9 cellular contexts compared by ENCODE assay signal in the genomic region with DNA sequence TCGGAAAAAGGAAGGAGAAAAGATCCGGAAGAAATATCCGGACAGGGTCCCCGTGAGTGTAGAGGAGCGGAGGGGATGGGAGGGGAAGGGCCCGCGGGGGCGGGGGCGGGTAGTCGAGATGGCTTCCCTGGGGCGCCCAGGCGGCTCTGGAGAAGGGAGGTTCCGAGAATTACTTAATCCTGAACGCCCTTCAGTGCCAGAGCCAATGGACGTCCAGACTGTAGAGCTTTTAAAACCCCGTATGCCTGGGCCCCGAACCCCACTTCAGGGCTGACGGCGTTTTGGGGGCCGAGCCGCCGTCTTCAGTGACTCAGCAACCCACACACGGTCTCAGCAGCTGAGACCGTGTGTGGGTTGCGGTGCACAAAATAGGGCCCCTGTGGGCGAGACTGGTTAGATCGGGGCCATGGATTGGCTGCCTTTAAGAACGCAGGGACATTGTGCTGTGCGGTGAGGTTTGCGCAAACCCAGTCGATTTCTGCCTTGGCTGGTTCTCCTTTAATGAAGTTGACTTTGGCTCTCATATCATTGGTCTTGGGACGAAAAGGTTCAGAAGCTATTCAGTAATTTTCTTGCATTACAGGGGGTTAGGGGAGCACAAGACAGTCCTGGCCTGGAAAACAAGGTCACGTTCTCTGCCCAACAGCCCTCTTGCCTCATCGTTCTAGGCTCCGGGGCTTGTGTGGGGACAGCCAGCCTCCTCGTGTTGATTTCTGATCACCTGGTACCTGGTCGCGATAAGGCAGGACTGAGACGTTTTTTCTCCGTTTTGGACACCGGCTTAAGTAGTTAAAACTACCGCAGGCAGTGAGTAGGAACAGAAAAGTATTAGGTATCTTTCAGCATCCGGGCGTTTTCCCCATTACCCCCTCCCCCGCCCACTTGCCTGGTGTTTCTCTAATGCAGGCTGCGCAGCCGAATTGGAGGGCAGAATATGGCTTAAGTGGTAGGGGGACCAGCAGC. TPM values are rescaled to one million over a fixed set of nuclear protein-coding genes. Genes with fewer than 3 reads are reported as not detected.
DNase-seq lines count a peak whose midpoint lies in the region; ATAC-seq lines count a peak whose summit lies in the region.
"Had no signal": no experiment of that assay in that cellular context is flagged by ENCODE, and none has a peak within 500 bp of the region (broad histone marks: within the 10 kb centered on the region; RNA-seq: fewer than 3 reads in every experiment).

No MANE protein-coding gene starts in this region.

- peaks cover 32% of the 10 kb centered on the region for H3K4me1 ChIP-seq in CD4-positive, alpha-beta memory T cell (ENCODE audit: insufficient read depth, low read length)
- H3K4me1 ChIP-seq in urinary bladder (ENCODE audit: insufficient read depth), result no peaks in the 10 kb centered on the region

- H3K4me3 Mint-ChIP-seq in CD4-positive, alpha-beta memory T cell, result peak overlapping the region; percentile 88 to 98 (median 94)

- H3K4me3 ChIP-seq in CD4-positive, alpha-beta memory T cell (ENCODE audit: low read length in 2 of 2), result peak overlapping the region; percentile 57 to 69
- H3K4me3 ChIP-seq in urinary bladder (ENCODE audit: low read depth, low read length), result peak overlapping the region; percentile 55

- no peaks in the 10 kb centered on the region for H3K9me3 ChIP-seq in CD4-positive, alpha-beta memory T cell (ENCODE audit: control insufficient read depth in 1 of 2, low read length in 2 of 2)

- intact Hi-C loops in CD4-positive, alpha-beta memory T cell (cut with micrococcal nuclease), result loop anchor here (2.0 to 10.0 kb wide), 6 partner anchors 61 to 1969 kb away; partner anchors contain the start of gene CLEC2B

- CTCF ChIA-PET in CD4-positive, alpha-beta memory T cell (lab: Charles Lee; ENCODE audit: partially characterized antibody), result interaction anchor here (0.8 to 1.7 kb wide), 6 partner anchors 18 to 152 kb away, joined by 3 to 6 read pairs (median 3); no protein-coding TSS in a partner anchor

- H3K27ac Mint-ChIP-seq in CD4-positive, alpha-beta memory T cell, result peak overlapping the region; percentile 92 to 99 (median 96)

- DNase-seq in CD4-positive, alpha-beta memory T cell, result peak; percentile 75 to 91 (median 79)
- DNase-seq in KBM-7 (peak; percentile 68), T-helper 22 cell (ENCODE audit: low read depth) (peak; percentile 81), anterior cingulate cortex (lab: John Stamatoyannopoulos, UW) (peak in 56 of 58 donors; percentile 11 to 87 (median 65)), hepatic stellate cell (ENCODE audit: low spot score) (peak; percentile 81), putamen (ENCODE audit: low spot score) (peak; percentile 80)

- no peaks in the 10 kb centered on the region for H3K27me3 Mint-ChIP-seq in CD4-positive, alpha-beta memory T cell

- no peaks in the 10 kb centered on the region for H3K27me3 ChIP-seq in CD4-positive, alpha-beta memory T cell (ENCODE audit: insufficient read depth, low read length)

- peak; percentile 54 for ATAC-seq in GM21360 (IDR thresholded peaks at IDR 0.05; ENCODE audit: unreplicated experiment)

- POLR2A ChIA-PET in CD4-positive, alpha-beta memory T cell (lab: Charles Lee; ENCODE audit: partially characterized antibody), result interaction anchor here (0.7 to 2.9 kb wide), 10 partner anchors 10 to 1333 kb away, joined by 3 to 18 read pairs (median 6); partner anchors contain the start of genes CD69, CLEC2B, MAGOHB and SMIM10L1

- H3K4me1 Mint-ChIP-seq in CD4-positive, alpha-beta memory T cell, result peaks cover 19 to 44% (median 25%) of the 10 kb centered on the region in 4 donors

- H3K9me3 Mint-ChIP-seq in CD4-positive, alpha-beta memory T cell, result no peaks in the 10 kb centered on the region

- WGBS in urinary bladder, result under 1% methylated on average over 47 of the region's 47 CpGs

- H3K27ac ChIP-seq in CD4-positive, alpha-beta memory T cell (ENCODE audit: low read depth, low read length), result peak overlapping the region; percentile 81
- peak overlapping the region; percentile 98 for H3K27ac ChIP-seq in urinary bladder (ENCODE audit: low read depth)

- in situ Hi-C loops in KBM-7 (cut with MboI; ENCODE audit: low pct_unique_long_range_greater_than_20kb, low sequenced_read_pairs), result no loop called here

- peaks cover 0 to 17% of the 10 kb centered on the region in 2 donors for H3K36me3 Mint-ChIP-seq in CD4-positive, alpha-beta memory T cell

- H3K36me3 ChIP-seq in CD4-positive, alpha-beta memory T cell (ENCODE audit: insufficient read depth, low read length), result no peaks in the 10 kb centered on the region
- H3K36me3 ChIP-seq in urinary bladder (ENCODE audit: insufficient read depth), result no peaks in the 10 kb centered on the region

RNA-seq across cellular contexts. Expression of gene GABARAPL1, which starts 0.8 kb away (rescaled TPM):
- total RNA-seq in CD4-positive, alpha-beta memory T cell, result 10 to 100 TPM; 35.3 to 36.3 TPM
- polyA plus RNA-seq in CD4-positive, alpha-beta memory T cell, result 10 to 100 TPM; 12.8 to 16.2 TPM
- 38.0 TPM for total RNA-seq in urinary bladder
- 138 TPM for polyA plus RNA-seq in urinary bladder

RNA-seq across cellular contexts. Expression of gene TMEM52B, which starts 34.6 kb away (rescaled TPM):
- not detected for total RNA-seq in CD4-positive, alpha-beta memory T cell
- not detected for polyA plus RNA-seq in CD4-positive, alpha-beta memory T cell
- 0.11 TPM for total RNA-seq in urinary bladder
- 0.11 TPM for polyA plus RNA-seq in urinary bladder
- total RNA-seq: activated CD8-positive, alpha-beta memory T cell treated with anti-CD3 and anti-CD28 coated beads for 36 hours had no signal

RNA-seq across cellular contexts. Expression of gene OLR1, which starts 41.5 kb away (rescaled TPM):
- total RNA-seq in CD4-positive, alpha-beta memory T cell, result under 1 TPM in 1 of 2 experiments, not detected in 1; 0.42 TPM
- not detected for polyA plus RNA-seq in CD4-positive, alpha-beta memory T cell
- 1.2 TPM for total RNA-seq in urinary bladder
- polyA plus RNA-seq in urinary bladder, result 0.27 TPM
- total RNA-seq: activated CD8-positive, alpha-beta memory T cell treated with anti-CD3 and anti-CD28 coated beads for 36 hours had no signal

Comparison
In these comparisons a context has a peak if more than half of its experiments do, and no peak if none do; other contexts are left out.
1. Peak in every context shown above with its lines: DNase-seq, ATAC-seq, H3K4me3 ChIP-seq and H3K27ac ChIP-seq.